1 cellular context compared by ENCODE assay signal in the genomic region with DNA sequence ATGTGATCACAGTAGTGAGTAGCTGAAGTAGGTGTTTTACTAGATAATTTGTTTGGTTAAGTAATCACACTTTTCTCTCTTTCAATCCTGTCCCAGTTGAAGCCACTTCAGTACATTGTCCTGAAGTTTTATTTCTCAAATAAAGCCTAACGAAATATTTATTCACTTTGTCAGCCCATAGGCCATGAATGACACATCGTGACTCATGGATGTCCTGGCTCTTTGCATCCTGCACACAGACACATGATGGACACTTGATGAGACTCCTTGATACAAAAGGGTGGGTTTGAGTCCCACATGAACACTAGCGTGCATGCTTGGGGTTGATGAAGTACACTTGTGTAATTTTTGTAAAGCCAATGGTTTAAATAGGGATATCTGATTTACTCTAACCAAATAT.
TF ChIP-seq lines count a peak whose summit lies in the region.

No MANE protein-coding gene starts in this region.

TF ChIP-seq in HEK293, 187 proteins besides CTCF, POLR2A, EP300 and RAD21 (continued from another document):
- TF ChIP-seq, protein P1, sequence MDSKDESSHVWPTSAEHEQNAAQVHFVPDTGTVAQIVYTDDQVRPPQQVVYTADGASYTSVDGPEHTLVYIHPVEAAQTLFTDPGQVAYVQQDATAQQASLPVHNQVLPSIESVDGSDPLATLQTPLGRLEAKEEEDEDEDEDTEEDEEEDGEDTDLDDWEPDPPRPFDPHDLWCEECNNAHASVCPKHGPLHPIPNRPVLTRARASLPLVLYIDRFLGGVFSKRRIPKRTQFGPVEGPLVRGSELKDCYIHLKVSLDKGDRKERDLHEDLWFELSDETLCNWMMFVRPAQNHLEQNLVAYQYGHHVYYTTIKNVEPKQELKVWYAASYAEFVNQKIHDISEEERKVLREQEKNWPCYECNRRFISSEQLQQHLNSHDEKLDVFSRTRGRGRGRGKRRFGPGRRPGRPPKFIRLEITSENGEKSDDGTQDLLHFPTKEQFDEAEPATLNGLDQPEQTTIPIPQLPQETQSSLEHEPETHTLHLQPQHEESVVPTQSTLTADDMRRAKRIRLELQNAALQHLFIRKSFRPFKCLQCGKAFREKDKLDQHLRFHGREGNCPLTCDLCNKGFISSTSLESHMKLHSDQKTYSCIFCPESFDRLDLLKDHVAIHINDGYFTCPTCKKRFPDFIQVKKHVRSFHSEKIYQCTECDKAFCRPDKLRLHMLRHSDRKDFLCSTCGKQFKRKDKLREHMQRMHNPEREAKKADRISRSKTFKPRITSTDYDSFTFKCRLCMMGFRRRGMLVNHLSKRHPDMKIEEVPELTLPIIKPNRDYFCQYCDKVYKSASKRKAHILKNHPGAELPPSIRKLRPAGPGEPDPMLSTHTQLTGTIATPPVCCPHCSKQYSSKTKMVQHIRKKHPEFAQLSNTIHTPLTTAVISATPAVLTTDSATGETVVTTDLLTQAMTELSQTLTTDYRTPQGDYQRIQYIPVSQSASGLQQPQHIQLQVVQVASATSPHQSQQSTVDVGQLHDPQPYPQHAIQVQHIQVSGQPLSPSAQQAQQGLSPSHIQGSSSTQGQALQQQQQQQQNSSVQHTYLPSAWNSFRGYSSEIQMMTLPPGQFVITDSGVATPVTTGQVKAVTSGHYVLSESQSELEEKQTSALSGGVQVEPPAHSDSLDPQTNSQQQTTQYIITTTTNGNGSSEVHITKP (tag by site-specific recombination; IDR thresholded peaks at IDR 0.05): no peak
TF ChIP-seq in HEK293: peak in this region for 1.
